8 cellular contexts compared by ENCODE assay signal in genomic region chr17:19362293-19363113, GRCh38. TPM values are rescaled to one million over a fixed set of nuclear protein-coding genes. Genes with fewer than 3 reads are reported as not detected.
DNase-seq lines count a peak whose midpoint lies in the region; ATAC-seq and TF ChIP-seq lines count a peak whose summit lies in the region.

Gene B9D1 (minus strand): TSS chr17:19362723. CDS start chr17:19362569, 154 bp downstream.

- POLR2A ChIA-PET in AG04450 (lab: Yijun Ruan, JAX) = interaction anchor here (0.5 to 2.3 kb wide), 5 partner anchors 16 to 400 kb away, joined by 3 to 24 read pairs (median 11); partner anchors contain the start of genes ALDH3A2, MAPK7 and MFAP4

- no peaks in the 10 kb centered on the region for H3K27me3 ChIP-seq in AG04450 (ENCODE audit: control insufficient read depth, insufficient read depth, low read length)

- ATAC-seq in GM18867 (IDR thresholded peaks at IDR 0.05; ENCODE audit: unreplicated experiment) = peak; percentile 77
- ATAC-seq in HG03108 (IDR thresholded peaks at IDR 0.05; ENCODE audit: unreplicated experiment) = peak; percentile 66

- TF ChIP-seq CTCF in AG04450 (IDR thresholded peaks at IDR 0.05; ENCODE audit: low read depth, low read length) = peak; percentile 84

- CTCF ChIA-PET in AG04450 (lab: Charles Lee) = interaction anchor here (0.6 to 5.2 kb wide), 37 partner anchors 8 to 427 kb away, joined by 3 to 99 read pairs (median 4); partner anchors contain the start of genes ALDH3A2 and MAPK7

- peak; percentile 84 for DNase-seq in AG04450 (ENCODE audit: low read depth, low spot score)
- DNase-seq in NCI-H2227 (lab: John Stamatoyannopoulos, UW; ENCODE audit: unreplicated experiment) = peak; percentile 94
- DNase-seq in activated CD4-positive, CD25-positive, alpha-beta regulatory T cell treated with anti-CD3 and anti-CD28 coated beads, Interleukin-2, amount 50 U/mL, for 16 hours (ENCODE audit: low read depth, low spot score) = peak; percentile 93
- DNase-seq in cerebellar cortex (ENCODE audit: low spot score) = peak; percentile 93
- peak; percentile 93 for DNase-seq in islet precursor cell
- peak; percentile 85 to 93 (median 88) for DNase-seq in stimulated activated CD4-positive, alpha-beta T cell treated with anti-CD3 and anti-CD28 coated beads, Interleukin-12 subunit alpha, Interleukin-12 subunit beta, amount 100 ng/mL, for 48 hours (ENCODE audit: low read depth in 2 of 3, low spot score in 1 of 3)

- H3K27ac ChIP-seq in AG04450 (ENCODE audit: low read depth, low read length) = peak within 1 kb of the TSS; percentile 65

- peak within 1 kb of the TSS; percentile 87 for H3K4me3 ChIP-seq in AG04450 (ENCODE audit: low read depth, low read length)

- H3K9me3 ChIP-seq in AG04450 (ENCODE audit: control insufficient read depth, insufficient read depth, low read length) = no peaks in the 10 kb centered on the region

RNA-seq across cellular contexts. Expression of gene B9D1, which starts in this region (rescaled TPM):
- 35.2 and 45.8 TPM in 2 replicates for polyA plus RNA-seq in AG04450 (2011; rRNA removed)
- 29.7 and 36.6 TPM in 2 replicates for polyA minus RNA-seq in AG04450 (2011; rRNA and poly(A)+ RNA removed)

Comparison
In these comparisons a context has a peak if more than half of its experiments do, and no peak if none do; other contexts are left out.
1. Peak in every context shown above with its lines: DNase-seq, ATAC-seq, H3K4me3 ChIP-seq and H3K27ac ChIP-seq.